In the genomic region with DNA sequence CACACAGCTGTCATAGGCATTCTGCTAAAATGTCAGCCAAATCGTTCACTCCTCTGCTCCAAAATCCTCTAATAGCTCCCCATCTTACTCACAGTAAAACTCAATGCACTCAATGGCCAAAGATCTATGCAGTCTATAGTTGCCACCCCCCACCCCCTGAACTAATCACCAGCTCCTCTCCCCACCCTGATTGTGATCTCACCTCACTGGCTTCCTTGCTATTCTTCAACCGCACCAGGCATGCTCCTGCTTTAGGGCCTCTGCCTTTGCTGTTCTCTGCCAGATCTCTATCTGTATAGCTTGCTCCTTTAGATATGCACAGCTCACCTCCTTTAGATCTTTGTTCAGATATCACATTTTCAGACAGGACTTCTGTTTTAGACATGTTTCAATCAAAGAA, we compare ENCODE assay signal across 1 cellular context.
TF ChIP-seq lines count a peak whose summit lies in the region.

No MANE protein-coding gene starts in this region.

TF ChIP-seq in IMR-90, 13 proteins besides CTCF, POLR2A, EP300 and RAD21:
- TF ChIP-seq, protein P1, sequence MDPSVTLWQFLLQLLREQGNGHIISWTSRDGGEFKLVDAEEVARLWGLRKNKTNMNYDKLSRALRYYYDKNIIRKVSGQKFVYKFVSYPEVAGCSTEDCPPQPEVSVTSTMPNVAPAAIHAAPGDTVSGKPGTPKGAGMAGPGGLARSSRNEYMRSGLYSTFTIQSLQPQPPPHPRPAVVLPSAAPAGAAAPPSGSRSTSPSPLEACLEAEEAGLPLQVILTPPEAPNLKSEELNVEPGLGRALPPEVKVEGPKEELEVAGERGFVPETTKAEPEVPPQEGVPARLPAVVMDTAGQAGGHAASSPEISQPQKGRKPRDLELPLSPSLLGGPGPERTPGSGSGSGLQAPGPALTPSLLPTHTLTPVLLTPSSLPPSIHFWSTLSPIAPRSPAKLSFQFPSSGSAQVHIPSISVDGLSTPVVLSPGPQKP (IDR thresholded peaks at IDR 0.05; ENCODE audit: borderline replicate concordance, low read depth, low read length): no peak
- TF ChIP-seq RCOR1 (IDR thresholded peaks at IDR 0.05; ENCODE audit: insufficient replicate concordance, low read length) (no peak), FOS (IDR thresholded peaks at IDR 0.05; ENCODE audit: low read depth, low read length) (no peak), SMC3 (IDR thresholded peaks at IDR 0.05; ENCODE audit: low read depth, low read length) (no peak), MXI1 (IDR thresholded peaks at IDR 0.05; ENCODE audit: borderline replicate concordance, low read depth, low read length) (no peak), CEBPB (IDR thresholded peaks at IDR 0.05; ENCODE audit: low read depth, low read length) (no peak), RFX5 (IDR thresholded peaks at IDR 0.05; ENCODE audit: low read depth, low read length) (no peak), MAFK (IDR thresholded peaks at IDR 0.05; ENCODE audit: low read depth, low read length) (no peak), NFE2L2 (IDR thresholded peaks at IDR 0.05; ENCODE audit: low read depth, low read length) (no peak), BHLHE40 (IDR thresholded peaks at IDR 0.05; ENCODE audit: low read depth, low read length) (no peak), CHD1 (IDR thresholded peaks at IDR 0.05; ENCODE audit: low read depth, low read length) (no peak), MAZ (IDR thresholded peaks at IDR 0.05; ENCODE audit: borderline replicate concordance, low read depth, low read length) (no peak)
- TF ChIP-seq, protein P2, sequence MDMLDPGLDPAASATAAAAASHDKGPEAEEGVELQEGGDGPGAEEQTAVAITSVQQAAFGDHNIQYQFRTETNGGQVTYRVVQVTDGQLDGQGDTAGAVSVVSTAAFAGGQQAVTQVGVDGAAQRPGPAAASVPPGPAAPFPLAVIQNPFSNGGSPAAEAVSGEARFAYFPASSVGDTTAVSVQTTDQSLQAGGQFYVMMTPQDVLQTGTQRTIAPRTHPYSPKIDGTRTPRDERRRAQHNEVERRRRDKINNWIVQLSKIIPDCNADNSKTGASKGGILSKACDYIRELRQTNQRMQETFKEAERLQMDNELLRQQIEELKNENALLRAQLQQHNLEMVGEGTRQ (IDR thresholded peaks at IDR 0.05; ENCODE audit: low read depth, low read length): no peak
